In the genomic region with DNA sequence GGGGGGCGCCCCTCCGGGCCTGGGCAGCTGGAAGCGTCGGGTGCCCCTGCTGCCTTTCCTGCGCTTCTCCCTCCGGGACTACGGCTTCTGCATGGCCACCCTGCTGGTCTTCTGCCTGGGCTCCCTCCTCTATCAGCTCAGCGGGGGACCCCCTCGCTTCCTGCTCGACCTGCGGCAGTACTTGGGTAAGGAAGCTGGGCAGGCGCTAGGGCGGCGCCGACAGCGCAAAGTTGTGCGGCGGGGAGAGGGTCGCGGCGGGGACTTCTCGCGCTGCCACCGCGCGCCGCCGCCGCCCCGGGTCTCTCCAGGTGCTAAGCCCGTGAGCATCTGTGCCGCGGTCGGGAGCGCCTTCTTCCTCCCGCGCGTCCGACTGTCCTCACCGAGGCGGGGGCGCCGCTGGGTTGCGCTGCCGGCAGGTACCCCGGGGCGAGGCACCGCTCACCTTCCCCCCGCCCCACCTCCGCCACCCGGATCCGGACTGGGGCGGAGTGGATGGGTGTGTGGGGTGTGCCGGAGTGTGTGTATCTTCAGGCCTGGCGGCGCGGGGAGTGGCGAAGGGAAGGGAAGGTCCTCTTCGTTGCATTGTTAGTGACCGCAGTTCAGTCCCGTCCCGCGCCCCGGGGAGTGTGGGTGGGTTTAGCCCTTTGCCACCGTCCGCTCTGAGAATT, we compare ENCODE assay signal across 8 cellular contexts. TPM values are rescaled to one million over a fixed set of nuclear protein-coding genes. Genes with fewer than 3 reads are reported as not detected.
DNase-seq lines count a peak whose midpoint lies in the region; ATAC-seq, FAIRE-seq and TF ChIP-seq lines count a peak whose summit lies in the region.

No MANE protein-coding gene starts in this region.

- H4K20me1 ChIP-seq in astrocyte (ENCODE audit: insufficient read depth, low read length) = peaks cover 27% of the 10 kb centered on the region

- TF ChIP-seq POLR2A in gastrocnemius medialis (IDR thresholded peaks at IDR 0.05) = no peak

- in situ Hi-C loops in gastrocnemius medialis (cut with MboI; ENCODE audit: low sequenced_read_pairs in 4 of 4) = loop anchor here in 1 of 4 donors (10.0 kb wide), 1 partner anchor 197 kb away; no protein-coding TSS in a partner anchor

- H3K36me3 ChIP-seq in astrocyte (ENCODE audit: insufficient read depth, low read length) = no peaks in the 10 kb centered on the region
- H3K36me3 ChIP-seq in iPS DF 6.9 (ENCODE audit: control insufficient read depth, insufficient read depth, low read length) = no peaks in the 10 kb centered on the region
- H3K36me3 ChIP-seq in gastrocnemius medialis = no peaks in the 10 kb centered on the region

- peaks cover 33% of the 10 kb centered on the region for H3K79me2 ChIP-seq in astrocyte (ENCODE audit: insufficient read depth, low read length)

- no peak overlapping the region for H3K27ac Mint-ChIP-seq in astrocyte (ENCODE audit: unreplicated experiment)

- no peak for FAIRE-seq in astrocyte (lab: Jason Lieb, UNC)

- H3K9me3 Mint-ChIP-seq in astrocyte (ENCODE audit: unreplicated experiment) = peaks cover 2% of the 10 kb centered on the region

- H3K27me3 Mint-ChIP-seq in astrocyte (ENCODE audit: low read depth, unreplicated experiment) = peaks cover 7% of the 10 kb centered on the region

- no peaks in the 10 kb centered on the region for H3K36me3 Mint-ChIP-seq in astrocyte (ENCODE audit: low read depth, unreplicated experiment)

- H3K27me3 ChIP-seq in astrocyte (ENCODE audit: insufficient read depth, low read length) = no peaks in the 10 kb centered on the region
- H3K27me3 ChIP-seq in iPS DF 6.9 (ENCODE audit: control insufficient read depth, insufficient read depth, low read length) = no peaks in the 10 kb centered on the region
- peaks cover 4 to 6% (median 5%) of the 10 kb centered on the region in 3 donors for H3K27me3 ChIP-seq in gastrocnemius medialis

- intact Hi-C loops in gastrocnemius medialis (cut with DNase I; ENCODE audit: low total_unique reads) = loop anchor here (5.0 kb wide), 2 partner anchors 135 to 170 kb away; no protein-coding TSS in a partner anchor

- no peaks in the 10 kb centered on the region for H3K9me3 ChIP-seq in astrocyte (ENCODE audit: insufficient read depth, low read depth, low read length)
- H3K9me3 ChIP-seq in iPS DF 6.9 (ENCODE audit: control insufficient read depth, insufficient read depth, low read length) = no peaks in the 10 kb centered on the region
- H3K9me3 ChIP-seq in gastrocnemius medialis = no peaks in the 10 kb centered on the region

- H3K4me1 ChIP-seq in astrocyte (ENCODE audit: insufficient read depth, low read length) = peaks cover 14% of the 10 kb centered on the region
- H3K4me1 ChIP-seq in iPS DF 6.9 (ENCODE audit: control insufficient read depth, insufficient read depth, low read length) = peaks cover 2% of the 10 kb centered on the region; the same call in 1 of the 2 replicates
- peaks cover 0 to 16% of the 10 kb centered on the region in 2 donors for H3K4me1 ChIP-seq in gastrocnemius medialis

- H3K4me3 ChIP-seq in astrocyte (ENCODE audit: insufficient read depth, low read depth, low read length) (peak overlapping the region; percentile 65), iPS DF 6.9 (ENCODE audit: low read length) (peak overlapping the region; percentile 83), gastrocnemius medialis (peak overlapping the region; percentile 68 to 80 (median 71))

- peak overlapping the region; percentile 82 for H3K9ac ChIP-seq in astrocyte (ENCODE audit: low read length)

- H3K4me3 Mint-ChIP-seq in astrocyte (ENCODE audit: unreplicated experiment) = peak overlapping the region; percentile 90

- TF ChIP-seq CTCF in GM10266 (IDR thresholded peaks at IDR 0.05; ENCODE audit: control insufficient read depth, insufficient read depth, low read depth, missing control alignments) (peak; percentile 15), astrocyte (IDR thresholded peaks at IDR 0.05; ENCODE audit: insufficient read depth, low read depth, low read length) (no peak), gastrocnemius medialis (IDR thresholded peaks at IDR 0.05 in 4 of 5, conservative IDR thresholded peaks at IDR 0.05 in 1 of 5) (no peak)

- peak; percentile 50 for DNase-seq in GM10266 (ENCODE audit: extremely low spot score)
- DNase-seq in SK-N-DZ (ENCODE audit: low spot score) = peak; percentile 6
- peak; percentile 17 for DNase-seq in astrocyte (ENCODE audit: low read depth)
- DNase-seq in iPS DF 6.9 (ENCODE audit: low read depth, low spot score) = no peak
- DNase-seq in gastrocnemius medialis = peak in 1 of 2 donors; percentile 14
- no peak for DNase-seq in SHP77 treated with DMSO at 0.1 percent for 48 hours (lab: John Stamatoyannopoulos, UW)

- no CpG with 5 or more reads among the region's 66 CpGs for WGBS in iPS DF 6.9 (ENCODE audit: insufficient coverage, insufficient read length)

- H2AFZ ChIP-seq in astrocyte (ENCODE audit: low read depth, low read length) = peak overlapping the region; percentile 79

- H3K4me2 ChIP-seq in astrocyte (ENCODE audit: low read length) = peak overlapping the region; percentile 90

- ATAC-seq in HG02938 (IDR thresholded peaks at IDR 0.05; ENCODE audit: unreplicated experiment) (peak; percentile 39), gastrocnemius medialis (peak in 1 of 2 donors; percentile 10), HG02798 (IDR thresholded peaks at IDR 0.05; ENCODE audit: poor library complexity, unreplicated experiment) (no peak)

- peak overlapping the region; percentile 64 for H3K27ac ChIP-seq in astrocyte (ENCODE audit: low read depth, low read length)
- H3K27ac ChIP-seq in iPS DF 6.9 (ENCODE audit: low read length) = no peak overlapping the region
- H3K27ac ChIP-seq in gastrocnemius medialis = peak overlapping the region; percentile 20 to 73 (median 60)

- H3K4me1 Mint-ChIP-seq in astrocyte (ENCODE audit: low read depth, unreplicated experiment) = peaks cover 9% of the 10 kb centered on the region

RNA-seq across cellular contexts. Expression of a gene that starts 0.8 kb away (rescaled TPM):
- not detected in 2 replicates for polyA plus RNA-seq in SK-N-DZ (2014; cell fraction: cytosol; rRNA removed)
- not detected in 2 replicates for polyA plus RNA-seq in SK-N-DZ (2014; cell fraction: nucleus; rRNA removed)
- total RNA-seq in astrocyte = 15.3 and 18.0 TPM in 2 replicates
- 1 to 10 TPM; 2.3 to 8.4 (median 2.8) TPM for total RNA-seq in gastrocnemius medialis

Comparison
In these comparisons a context has a peak if more than half of its experiments do, and no peak if none do; other contexts are left out.
1. DNase-seq: peak in GM10266 (single experiment), SK-N-DZ (single experiment) and astrocyte (single experiment); none in iPS DF 6.9 (single experiment) and SHP77 treated with DMSO at 0.1 percent for 48 hours (single experiment).
2. Peak in every context shown above with its lines, with median percentiles within 50 percentile points of each other: H3K4me3 ChIP-seq.